8 cellular contexts compared by ENCODE assay signal in the genomic region with DNA sequence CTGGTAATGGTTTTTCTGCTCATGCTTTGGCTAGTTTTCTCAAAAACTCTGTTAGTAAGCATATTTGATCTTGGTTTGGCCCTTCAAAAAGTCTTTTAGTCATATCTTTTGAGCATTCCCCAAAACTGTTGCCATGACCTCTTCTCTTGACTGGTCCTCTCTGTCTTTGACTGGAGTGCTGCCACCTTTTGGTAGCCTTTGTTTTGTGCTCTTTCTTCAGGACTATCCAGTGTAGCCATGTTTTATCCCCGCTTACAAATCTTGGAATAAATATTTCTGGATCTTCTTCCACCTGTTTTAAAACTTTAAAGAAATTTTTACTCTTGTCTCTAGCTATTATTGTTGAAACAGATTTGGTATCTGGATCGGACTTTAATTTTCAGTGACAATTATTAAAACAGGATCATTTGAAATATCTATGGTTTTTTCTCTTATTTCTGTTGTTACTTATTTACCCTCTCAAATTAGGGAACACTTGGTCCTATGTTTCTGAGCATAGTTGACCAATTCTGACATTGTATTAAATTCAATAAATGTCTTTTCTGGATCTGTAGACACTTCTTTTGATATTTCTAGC.
A peak's percentile ranks its signal among the peaks of the same experiment; 100 is the strongest.
DNase-seq lines count a peak whose midpoint lies in the region; ATAC-seq and TF ChIP-seq lines count a peak whose summit lies in the region.

No MANE protein-coding gene starts in this region.

- peaks cover 10% of the 10 kb centered on the region for H3K9me3 Mint-ChIP-seq in nephron

- H3K4me1 Mint-ChIP-seq in nephron, result no peaks in the 10 kb centered on the region

- ATAC-seq in GM18498 (IDR thresholded peaks at IDR 0.05; ENCODE audit: unreplicated experiment), result no peak

- H3K36me3 Mint-ChIP-seq in nephron (ENCODE audit: low read depth), result peaks cover 9% of the 10 kb centered on the region

- H3K4me3 Mint-ChIP-seq in nephron, result no peak overlapping the region

- H3K27ac Mint-ChIP-seq in nephron, result no peak overlapping the region

- peak; percentile 11 to 45 for DNase-seq in NCI-H2081 (lab: John Stamatoyannopoulos, UW)
- DNase-seq in NCI-H2081 treated with DMSO at 0.1 percent for 48 hours (lab: John Stamatoyannopoulos, UW), result no peak
- DNase-seq in Kasumi-1 (lab: John Stamatoyannopoulos, UW), result peak; percentile 46 to 71
- peak; percentile 40 for DNase-seq in astrocyte of the hippocampus (ENCODE audit: low read depth, low spot score)
- DNase-seq in NOMO-1 (lab: John Stamatoyannopoulos, UW; ENCODE audit: unreplicated experiment in 2 of 2), result no peak
- DNase-seq in GF-D8 (lab: John Stamatoyannopoulos, UW), result no peak

- peak in 2 of 3 experiments; percentile 20 to 47 for TF ChIP-seq CTCF in nephron (IDR thresholded peaks at IDR 0.05; ENCODE audit: unreplicated experiment in 3 of 3)

- H3K27me3 Mint-ChIP-seq in nephron (ENCODE audit: low read depth), result no peaks in the 10 kb centered on the region

Comparison
In these comparisons a context has a peak if more than half of its experiments do, and no peak if none do; other contexts are left out.
1. DNase-seq: peak in NCI-H2081 (2 of 2), Kasumi-1 (2 of 2) and astrocyte of the hippocampus (single experiment); none in NCI-H2081 treated with DMSO at 0.1 percent for 48 hours (single experiment), NOMO-1 (0 of 2) and GF-D8 (single experiment).